In the genomic region with DNA sequence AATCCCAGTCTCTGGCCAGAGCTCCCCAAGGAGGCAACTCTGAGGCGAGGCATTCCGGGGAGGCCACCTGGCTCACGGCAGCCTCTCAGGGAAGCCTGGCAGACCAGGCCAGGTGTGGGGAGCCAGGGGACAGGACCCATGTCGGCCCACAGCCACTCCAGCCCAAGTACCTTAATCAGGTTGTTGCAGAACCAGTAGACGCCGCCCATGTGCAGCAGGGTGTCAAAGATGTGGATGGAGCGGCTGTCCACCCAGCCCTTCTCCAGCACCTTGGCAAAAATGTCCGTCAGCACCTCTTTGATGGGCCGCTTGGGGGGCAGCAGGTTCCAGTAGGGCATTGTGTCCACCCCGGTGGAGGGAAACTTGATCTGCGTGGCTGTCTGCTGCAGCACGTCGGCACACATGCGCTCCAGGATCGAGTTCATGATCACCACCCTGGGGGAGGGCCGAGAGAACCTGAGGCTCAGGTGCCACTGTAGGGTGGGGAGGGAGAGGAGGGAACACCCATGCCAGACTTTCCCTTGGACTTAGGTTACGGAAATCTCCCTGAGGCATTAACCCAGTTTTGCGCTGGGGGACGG, we compare ENCODE assay signal across 19 cellular contexts. TPM values are rescaled to one million over a fixed set of nuclear protein-coding genes. Genes with fewer than 3 reads are reported as not detected.
DNase-seq lines count a peak whose midpoint lies in the region; ATAC-seq, FAIRE-seq and TF ChIP-seq lines count a peak whose summit lies in the region.
"Had no signal": no experiment of that assay in that cellular context is flagged by ENCODE, and none has a peak within 500 bp of the region (broad histone marks: within the 10 kb centered on the region; RNA-seq: fewer than 3 reads in every experiment).

No MANE protein-coding gene starts in this region.

- peaks cover 14% of the 10 kb centered on the region for H3K27me3 Mint-ChIP-seq in Calu3 (ENCODE audit: unreplicated experiment)
- H3K27me3 Mint-ChIP-seq: activated CD4-positive, alpha-beta memory T cell treated with anti-CD3 and anti-CD28 coated beads for 36 hours; effector memory CD8-positive, alpha-beta T cell had no signal

- H4K20me1 ChIP-seq in OCI-LY7 (ENCODE audit: insufficient read depth, low read length): no peaks in the 10 kb centered on the region

- no peaks in the 10 kb centered on the region for H3K9me2 ChIP-seq in OCI-LY7 (ENCODE audit: insufficient read depth, low read length)

- H3K4me3 ChIP-seq in colonic mucosa (no peak overlapping the region), pancreas (no peak overlapping the region), tibial artery (no peak overlapping the region), OCI-LY7 (ENCODE audit: low read depth, low read length, poor library complexity, severe bottlenecking) (no peak overlapping the region)
- H3K4me3 ChIP-seq: SK-N-MC had no signal

- TF ChIP-seq CTCF in Calu3 (IDR thresholded peaks at IDR 0.05; ENCODE audit: unreplicated experiment) (no peak), colonic mucosa (IDR thresholded peaks at IDR 0.05) (no peak), pancreas (IDR thresholded peaks at IDR 0.05) (no peak), tibial artery (IDR thresholded peaks at IDR 0.05) (no peak), OCI-LY7 (conservative IDR thresholded peaks at IDR 0.05; ENCODE audit: low read length) (no peak)

- POLR2A ChIA-PET in OCI-LY7 (lab: Charles Lee): no interaction called here

- ATAC-seq in pancreas: peak in 3 of 4 donors; percentile 29 to 40 (median 34)
- no peak for ATAC-seq in HG03025 (IDR thresholded peaks at IDR 0.05; ENCODE audit: low FRiP score, unreplicated experiment)
- no peak for ATAC-seq in HG03175 (IDR thresholded peaks at IDR 0.05; ENCODE audit: unreplicated experiment)
- ATAC-seq: activated T-cell treated with anti-CD3 and anti-CD28 coated beads, Interleukin-2, amount 50 U/mL, for 4 hours; effector memory CD8-positive, alpha-beta T cell; sciatic nerve had no signal

- H3K36me3 Mint-ChIP-seq in Calu3 (ENCODE audit: insufficient read depth, unreplicated experiment): peaks cover 69% of the 10 kb centered on the region

- no peak overlapping the region for H3K4me3 Mint-ChIP-seq in Calu3 (ENCODE audit: low read depth, unreplicated experiment)
- H3K4me3 Mint-ChIP-seq: activated CD4-positive, alpha-beta memory T cell treated with anti-CD3 and anti-CD28 coated beads for 36 hours; activated T-cell treated with anti-CD3 and anti-CD28 coated beads, Interleukin-2, amount 50 U/mL, for 4 hours; effector memory CD8-positive, alpha-beta T cell; H9 had no signal

- intact Hi-C loops in Calu3 (cut with micrococcal nuclease; ENCODE audit: unreplicated experiment) (loop anchor here (1.0 to 2.0 kb wide), 2 partner anchors 9 to 20 kb away; no protein-coding TSS in a partner anchor), colonic mucosa (cut with DNase I) (no loop called here), pancreas (cut with DNase I) (loop anchor here in 1 of 3 donors (10.0 kb wide), 1 partner anchor 142 kb away; no protein-coding TSS in a partner anchor), tibial artery (cut with DNase I; ENCODE audit: low total_unique reads) (no loop called here), OCI-LY7 (cut with micrococcal nuclease; ENCODE audit: unreplicated experiment) (no loop called here)

- peaks cover 43% of the 10 kb centered on the region for H3K4me1 Mint-ChIP-seq in Calu3 (ENCODE audit: low read depth, unreplicated experiment)

- DNase-seq in Calu3: peak; percentile 74
- peak; percentile 47 for DNase-seq in NCI-H2107 (lab: John Stamatoyannopoulos, UW)
- peak; percentile 80 for DNase-seq in colonic mucosa
- peak in 1 of 6 donors; percentile 65 for DNase-seq in pancreas
- DNase-seq in tibial artery: no peak
- no peak for DNase-seq in OCI-LY7 (ENCODE audit: low spot score)
- DNase-seq: activated CD4-positive, alpha-beta memory T cell treated with anti-CD3 and anti-CD28 coated beads for 36 hours; activated T-cell treated with anti-CD3 and anti-CD28 coated beads, Interleukin-2, amount 50 U/mL, for 4 hours; effector memory CD8-positive, alpha-beta T cell; H9; mesenchymal stem cell; NCI-H1105; stimulated activated CD4-positive, alpha-beta T cell treated with anti-CD3 and anti-CD28 coated beads, Interleukin-4, amount 100 ng/mL, for 24 hours; trophoblast cell had no signal

- BruUV-seq in Calu3 (replicated peaks; lab: Mats Ljungman, UMichigan) (no TSS peak), OCI-LY7 (replicated peaks; lab: Mats Ljungman, UMichigan) (no TSS peak)

- no peak for FAIRE-seq in pancreas (lab: Jason Lieb, UNC)

- peaks cover 5% of the 10 kb centered on the region for H3K36me3 ChIP-seq in colonic mucosa
- peaks cover 0 to 37% (median 0%) of the 10 kb centered on the region in 3 donors for H3K36me3 ChIP-seq in pancreas
- peaks cover 47 to 82% (median 63%) of the 10 kb centered on the region in 3 donors for H3K36me3 ChIP-seq in tibial artery
- peaks cover 63% of the 10 kb centered on the region for H3K36me3 ChIP-seq in OCI-LY7 (ENCODE audit: insufficient read depth, low read length)

- no peaks in the 10 kb centered on the region for H3K79me2 ChIP-seq in OCI-LY7 (ENCODE audit: insufficient read depth, low read depth, low read length)

- peak overlapping the region in 1 of 2 donors; percentile 55 for H3K9ac ChIP-seq in colonic mucosa (ENCODE audit: low read depth in 2 of 2, low read length in 2 of 2)

- WGBS in pancreas, 2 donors: 70 to 76% methylated on average over 19 of the region's 19 CpGs

- no peaks in the 10 kb centered on the region for H3K9me3 ChIP-seq in colonic mucosa
- no peaks in the 10 kb centered on the region for H3K9me3 ChIP-seq in pancreas
- no peaks in the 10 kb centered on the region for H3K9me3 ChIP-seq in tibial artery
- H3K9me3 ChIP-seq in OCI-LY7 (ENCODE audit: low read length): no peaks in the 10 kb centered on the region

- no peak overlapping the region for H3K4me2 ChIP-seq in OCI-LY7 (ENCODE audit: low read length)

- CTCF ChIA-PET in Calu3 (lab: Charles Lee): interaction anchor here (0.6 to 23.5 kb wide), 26 partner anchors 16 to 428 kb away, joined by 3 to 774 read pairs (median 9); partner anchors contain the start of genes CASC3, CSF3, NR1D1 and PGAP3
- CTCF ChIA-PET in OCI-LY7 (lab: Charles Lee; ENCODE audit: unreplicated experiment): interaction anchor here (0.6 kb wide), 1 partner anchor 220 kb away, joined by 3 read pairs; no protein-coding TSS in a partner anchor

- peaks cover 24% of the 10 kb centered on the region for H3K4me1 ChIP-seq in colonic mucosa
- H3K4me1 ChIP-seq in pancreas: peaks cover 0 to 15% (median 7%) of the 10 kb centered on the region in 3 donors
- H3K4me1 ChIP-seq in tibial artery: peaks cover 0 to 53% (median 21%) of the 10 kb centered on the region in 4 donors
- no peaks in the 10 kb centered on the region for H3K4me1 ChIP-seq in OCI-LY7 (ENCODE audit: insufficient read depth, low read length, poor library complexity, severe bottlenecking)

- no peak overlapping the region for H3K27ac Mint-ChIP-seq in Calu3 (ENCODE audit: unreplicated experiment)
- H3K27ac Mint-ChIP-seq: activated CD4-positive, alpha-beta memory T cell treated with anti-CD3 and anti-CD28 coated beads for 36 hours; effector memory CD8-positive, alpha-beta T cell; H9 had no signal

- peak overlapping the region; percentile 66 for H3K27ac ChIP-seq in colonic mucosa
- peak overlapping the region in 2 of 4 donors; percentile 11 to 41 for H3K27ac ChIP-seq in pancreas
- H3K27ac ChIP-seq in tibial artery: no peak overlapping the region
- no peak overlapping the region for H3K27ac ChIP-seq in OCI-LY7 (ENCODE audit: low read depth, low read length, poor library complexity, severe bottlenecking)
- H3K27ac ChIP-seq: SK-N-MC had no signal

- H3K27me3 ChIP-seq in colonic mucosa: no peaks in the 10 kb centered on the region
- H3K27me3 ChIP-seq in pancreas: no peaks in the 10 kb centered on the region
- no peaks in the 10 kb centered on the region for H3K27me3 ChIP-seq in tibial artery

- H3K9me3 Mint-ChIP-seq in Calu3 (ENCODE audit: low read depth, unreplicated experiment): no peaks in the 10 kb centered on the region
- H3K9me3 Mint-ChIP-seq: activated CD4-positive, alpha-beta memory T cell treated with anti-CD3 and anti-CD28 coated beads for 36 hours; activated T-cell treated with anti-CD3 and anti-CD28 coated beads, Interleukin-2, amount 50 U/mL, for 4 hours; effector memory CD8-positive, alpha-beta T cell; H9 had no signal

- H2AFZ ChIP-seq in OCI-LY7 (ENCODE audit: low read length): no peak overlapping the region

RNA-seq across cellular contexts. Expression of gene CSF3, which starts 7.8 kb away (rescaled TPM):
- 0.38 TPM in 1 of 2 replicates, not detected in the other for total RNA-seq in Calu3 (2022)
- total RNA-seq in colonic mucosa: under 1 TPM in 1 of 2 donors, not detected in 1; 0.37 TPM
- under 1 TPM in 2 of 6 donors, not detected in 4; 0.16 to 0.20 TPM for total RNA-seq in pancreas
- 1 to 10 TPM in 1 of 2 donors, under 1 TPM in 1; 0.27 to 3.5 TPM for polyA plus RNA-seq in pancreas
- total RNA-seq in OCI-LY7 (2014; rRNA removed; shearing (Covaris generic)): not detected in 2 replicates
- not detected in 2 replicates for total RNA-seq in OCI-LY7 (2022)
- total RNA-seq: activated CD4-positive, alpha-beta memory T cell treated with anti-CD3 and anti-CD28 coated beads for 36 hours; activated T-cell treated with anti-CD3 and anti-CD28 coated beads, Interleukin-2, amount 50 U/mL, for 4 hours; cardiac septum; H9 had no signal

RNA-seq across cellular contexts. Expression of gene MED24, which starts 31.2 kb away (rescaled TPM):
- total RNA-seq in Calu3 (2022) (679 and 725 TPM in 2 replicates), colonic mucosa (100 to 1,000 TPM in 1 of 2 donors, 10 to 100 TPM in 1; 80.1 to 111 TPM), pancreas (10 to 100 TPM; 22.1 to 43.7 (median 29.1) TPM), OCI-LY7 (2022) (103 and 112 TPM in 2 replicates)
- polyA plus RNA-seq in pancreas: 10 to 100 TPM; 58.5 to 60.1 TPM
- total RNA-seq in OCI-LY7 (2014; rRNA removed; shearing (Covaris generic)): 36.3 and 65.9 TPM in 2 replicates

RNA-seq across cellular contexts. Expression of gene THRA, which starts 39.7 kb away (rescaled TPM):
- 107 and 133 TPM in 2 replicates for total RNA-seq in Calu3 (2022)
- 10 to 100 TPM; 40.3 to 44.5 TPM for total RNA-seq in colonic mucosa
- total RNA-seq in pancreas: 10 to 100 TPM; 13.8 to 28.1 (median 20.6) TPM
- 10 to 100 TPM; 22.4 to 35.7 TPM for polyA plus RNA-seq in pancreas
- total RNA-seq in OCI-LY7 (2014; rRNA removed; shearing (Covaris generic)): 5.4 and 9.3 TPM in 2 replicates
- 3.9 and 5.1 TPM in 2 replicates for total RNA-seq in OCI-LY7 (2022)

RNA-seq across cellular contexts. Expression of gene PSMD3, which starts 42.4 kb away (rescaled TPM):
- total RNA-seq in Calu3 (2022) (2,152 and 2,179 TPM in 2 replicates), colonic mucosa (100 to 1,000 TPM; 106 to 152 TPM), pancreas (10 to 100 TPM; 34.2 to 43.5 (median 39.5) TPM), OCI-LY7 (2022) (140 and 150 TPM in 2 replicates)
- 10 to 100 TPM; 32.0 to 41.7 TPM for polyA plus RNA-seq in pancreas
- 149 and 150 TPM in 2 replicates for total RNA-seq in OCI-LY7 (2014; rRNA removed; shearing (Covaris generic))

Comparison
In these comparisons a context has a peak if more than half of its experiments do, and no peak if none do; other contexts are left out.
1. DNase-seq: peak in Calu3 (single experiment), NCI-H2107 (single experiment) and colonic mucosa (single experiment); none in tibial artery (0 of 2) and OCI-LY7 (single experiment).
2. ATAC-seq: peak in pancreas (3 of 4); none in HG03025 (single experiment) and HG03175 (single experiment).